Comparison of ENCODE assay signal across 8 cellular contexts in the genomic region with DNA sequence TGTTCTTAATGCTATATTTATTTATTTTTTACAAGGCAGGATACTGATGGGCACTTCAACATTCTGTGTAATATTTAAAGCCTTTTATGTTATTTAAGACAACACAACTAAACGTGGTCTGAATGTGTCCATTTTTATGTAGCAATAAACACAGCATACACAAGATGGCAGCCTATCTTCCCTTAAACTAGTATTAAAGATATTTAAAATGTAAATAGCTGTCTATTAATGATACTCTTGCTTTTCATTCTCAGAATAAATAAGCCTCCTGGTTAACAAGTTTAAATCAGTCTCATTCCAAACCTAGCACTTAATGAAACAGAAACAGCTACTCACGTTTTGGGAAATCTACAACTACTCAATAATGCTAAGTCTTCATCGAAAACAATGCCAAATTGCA.
DNase-seq lines count a peak whose midpoint lies in the region; ATAC-seq, FAIRE-seq and TF ChIP-seq lines count a peak whose summit lies in the region.

No MANE protein-coding gene starts in this region.

- no peaks in the 10 kb centered on the region for H3K9me3 ChIP-seq in small intestine (ENCODE audit: control insufficient read depth, low read depth)

- H3K36me3 Mint-ChIP-seq in CD14-positive monocyte, result peaks cover 4 to 19% of the 10 kb centered on the region in 2 donors
- H3K36me3 Mint-ChIP-seq in activated T-helper 17 cell treated with anti-CD3 and anti-CD28 coated beads, Interleukin-2, amount 50 U/mL, for 72 hours (ENCODE audit: low read depth), result no peaks in the 10 kb centered on the region
- H3K36me3 Mint-ChIP-seq in mesothelial cell of epicardium, result no peaks in the 10 kb centered on the region

- intact Hi-C loops in CD14-positive monocyte (cut with micrococcal nuclease), result loop anchor here (5.0 kb wide), 1 partner anchor 293 kb away; no protein-coding TSS in a partner anchor

- no peak for TF ChIP-seq CTCF in CD14-positive monocyte (IDR thresholded peaks at IDR 0.05)
- TF ChIP-seq CTCF in mesothelial cell of epicardium (IDR thresholded peaks at IDR 0.05; ENCODE audit: unreplicated experiment), result no peak

- no peak overlapping the region for H3K4me3 ChIP-seq in small intestine (ENCODE audit: low read depth in 1 of 2, low read length in 2 of 2)

- no peaks in the 10 kb centered on the region for H3K36me3 ChIP-seq in small intestine (ENCODE audit: control insufficient read depth in 2 of 2, insufficient read depth in 2 of 2, low read length in 2 of 2)

- ATAC-seq in GM21515 (IDR thresholded peaks at IDR 0.05; ENCODE audit: unreplicated experiment), result peak; percentile 49
- no peak for ATAC-seq in activated T-helper 17 cell treated with anti-CD3 and anti-CD28 coated beads, Interleukin-2, amount 50 U/mL, for 72 hours (replicated peaks)

- H3K27ac Mint-ChIP-seq in CD14-positive monocyte (peak overlapping the region in 6 of 7 donors; percentile 11 to 82 (median 26)), mesothelial cell of epicardium (no peak overlapping the region)
- H3K27ac Mint-ChIP-seq in activated T-helper 17 cell treated with anti-CD3 and anti-CD28 coated beads, Interleukin-2, amount 50 U/mL, for 72 hours, result no peak overlapping the region

- WGBS in small intestine, 3 donors, result 25 to 46% (median 38%) methylated on average over 3 of the region's 3 CpGs

- H3K4me1 ChIP-seq in small intestine (ENCODE audit: control insufficient read depth in 2 of 2, insufficient read depth in 1 of 2, low read depth in 1 of 2, low read length in 1 of 2), result no peaks in the 10 kb centered on the region

- no peak for FAIRE-seq in small intestine (lab: Jason Lieb, UNC)

- H3K27me3 Mint-ChIP-seq in CD14-positive monocyte (ENCODE audit: low read depth in 3 of 3), result no peaks in the 10 kb centered on the region
- H3K27me3 Mint-ChIP-seq in activated T-helper 17 cell treated with anti-CD3 and anti-CD28 coated beads, Interleukin-2, amount 50 U/mL, for 72 hours, result no peaks in the 10 kb centered on the region
- H3K27me3 Mint-ChIP-seq in mesothelial cell of epicardium (ENCODE audit: low read depth), result peaks cover 9% of the 10 kb centered on the region

- no peak overlapping the region for H3K4me3 Mint-ChIP-seq in CD14-positive monocyte
- H3K4me3 Mint-ChIP-seq in activated T-helper 17 cell treated with anti-CD3 and anti-CD28 coated beads, Interleukin-2, amount 50 U/mL, for 72 hours, result no peak overlapping the region
- H3K4me3 Mint-ChIP-seq in mesothelial cell of epicardium, result no peak overlapping the region

- DNase-seq in CD14-positive monocyte (ENCODE audit: low spot score) (no peak), NCI-H2227 treated with DMSO at 0.1 percent for 48 hours (lab: John Stamatoyannopoulos, UW) (peak; percentile 3), fibroblast of gingiva (ENCODE audit: low read depth) (peak; percentile 15), small intestine (no peak), mesothelial cell of epicardium (ENCODE audit: low spot score in 2 of 2, unreplicated experiment in 2 of 2) (no peak), midbrain (lab: John Stamatoyannopoulos, UW) (no peak)

- no peak overlapping the region for H3K27ac ChIP-seq in small intestine (ENCODE audit: low read depth in 1 of 2, low read length in 1 of 2)

- H3K27me3 ChIP-seq in small intestine (ENCODE audit: control insufficient read depth in 2 of 2, insufficient read depth in 2 of 2, low read length in 2 of 2), result no peaks in the 10 kb centered on the region

- H3K4me1 Mint-ChIP-seq in CD14-positive monocyte (peaks cover 2% of the 10 kb centered on the region), mesothelial cell of epicardium (peaks cover 2% of the 10 kb centered on the region)
- no peaks in the 10 kb centered on the region for H3K4me1 Mint-ChIP-seq in activated T-helper 17 cell treated with anti-CD3 and anti-CD28 coated beads, Interleukin-2, amount 50 U/mL, for 72 hours

- H3K9me3 Mint-ChIP-seq in CD14-positive monocyte (peaks cover 0 to 11% (median 5%) of the 10 kb centered on the region in 7 donors), mesothelial cell of epicardium (no peaks in the 10 kb centered on the region)
- no peaks in the 10 kb centered on the region for H3K9me3 Mint-ChIP-seq in activated T-helper 17 cell treated with anti-CD3 and anti-CD28 coated beads, Interleukin-2, amount 50 U/mL, for 72 hours

Comparison
In these comparisons a context has a peak if more than half of its experiments do, and no peak if none do; other contexts are left out.
1. DNase-seq: peak in NCI-H2227 treated with DMSO at 0.1 percent for 48 hours (single experiment) and fibroblast of gingiva (single experiment); none in CD14-positive monocyte (single experiment), small intestine (single experiment), mesothelial cell of epicardium (0 of 2) and midbrain (single experiment).
2. H3K27ac Mint-ChIP-seq: peak in CD14-positive monocyte (6 of 7); none in activated T-helper 17 cell treated with anti-CD3 and anti-CD28 coated beads, Interleukin-2, amount 50 U/mL, for 72 hours (single experiment) and mesothelial cell of epicardium (single experiment).